Comparison of ENCODE assay signal across 10 cellular contexts in the genomic region with DNA sequence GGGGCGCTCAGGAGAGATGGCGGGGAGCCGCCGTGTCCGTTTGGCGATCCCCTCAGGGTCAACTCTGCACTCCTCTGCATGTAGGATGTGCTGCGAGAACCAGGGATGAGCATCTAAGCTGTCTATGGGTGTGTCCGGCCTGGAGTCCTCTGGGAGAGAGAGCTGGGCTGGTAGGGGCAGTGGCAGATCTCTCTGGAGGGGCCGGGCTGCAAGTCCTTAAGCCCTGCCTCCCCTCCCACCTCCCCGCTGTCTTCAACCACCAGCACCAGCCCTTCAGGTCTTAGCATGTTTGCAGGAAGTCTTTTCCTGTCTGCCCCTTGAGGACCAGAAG. TPM values are rescaled to one million over a fixed set of nuclear protein-coding genes. Genes with fewer than 3 reads are reported as not detected.
DNase-seq lines count a peak whose midpoint lies in the region; ATAC-seq and TF ChIP-seq lines count a peak whose summit lies in the region.
"Had no signal": no experiment of that assay in that cellular context is flagged by ENCODE, and none has a peak within 500 bp of the region (broad histone marks: within the 10 kb centered on the region; RNA-seq: fewer than 3 reads in every experiment).

No MANE protein-coding gene starts in this region.

- peaks cover 11% of the 10 kb centered on the region for H3K9me3 Mint-ChIP-seq in glutamatergic neuron (ENCODE audit: unreplicated experiment)
- H3K9me3 Mint-ChIP-seq: activated CD4-positive, alpha-beta memory T cell treated with anti-CD3 and anti-CD28 coated beads, Interleukin-2, amount 10 ng/mL, durations not matched to agents 7 days and 5 days; activated naive CD4-positive, alpha-beta T cell treated with anti-CD3 and anti-CD28 coated beads, Interleukin-2, amount 50 U/mL, for 24 hours had no signal

- H3K27me3 Mint-ChIP-seq in glutamatergic neuron (ENCODE audit: unreplicated experiment) = peaks cover 14% of the 10 kb centered on the region
- H3K27me3 Mint-ChIP-seq: activated naive CD4-positive, alpha-beta T cell treated with anti-CD3 and anti-CD28 coated beads, Interleukin-2, amount 50 U/mL, for 24 hours had no signal

- 0 out of 2 replicates have a peak, but pooled peaks cover 3% of the 10 kb centered on the region for H3K4me1 ChIP-seq in HUES6 (ENCODE audit: control insufficient read depth, insufficient read depth, low read length)
- H3K4me1 ChIP-seq: thyroid gland had no signal

- ATAC-seq in GM18858 (IDR thresholded peaks at IDR 0.05; ENCODE audit: unreplicated experiment) = no peak
- ATAC-seq: esophagus mucosa had no signal

- H3K9ac ChIP-seq in HUES6 (ENCODE audit: low read length) = no peak overlapping the region

- 0 out of 2 replicates have a peak overlapping the region, but pooled peaks have one; percentile 58 for H3K4me3 ChIP-seq in HUES6 (ENCODE audit: low read depth, low read length)
- H3K4me3 ChIP-seq: thyroid gland had no signal

- DNase-seq in glutamatergic neuron (no peak), SKM-1 (lab: John Stamatoyannopoulos, UW; ENCODE audit: unreplicated experiment) (no peak)
- DNase-seq: NCI-H446, thyroid gland had no signal

- H3K36me3 Mint-ChIP-seq in glutamatergic neuron (ENCODE audit: unreplicated experiment) = no peaks in the 10 kb centered on the region

- H3K27ac Mint-ChIP-seq in glutamatergic neuron (ENCODE audit: unreplicated experiment) = peak overlapping the region; percentile 64
- H3K27ac Mint-ChIP-seq: activated CD4-positive, alpha-beta memory T cell treated with anti-CD3 and anti-CD28 coated beads, Interleukin-2, amount 10 ng/mL, durations not matched to agents 7 days and 5 days; activated naive CD4-positive, alpha-beta T cell treated with anti-CD3 and anti-CD28 coated beads, Interleukin-2, amount 50 U/mL, for 24 hours; T-helper 17 cell had no signal

- no peak for TF ChIP-seq CTCF in glutamatergic neuron (IDR thresholded peaks at IDR 0.05; ENCODE audit: partially characterized antibody, unreplicated experiment)

- no peaks in the 10 kb centered on the region for H3K9me3 ChIP-seq in HUES6 (ENCODE audit: control insufficient read depth, insufficient read depth, low read depth, low read length)
- H3K9me3 ChIP-seq: thyroid gland had no signal

- H3K36me3 ChIP-seq in HUES6 (ENCODE audit: control insufficient read depth, insufficient read depth, low read length) = peaks cover 25% of the 10 kb centered on the region

- peak overlapping the region; percentile 46 for H3K4me3 Mint-ChIP-seq in glutamatergic neuron (ENCODE audit: unreplicated experiment)
- H3K4me3 Mint-ChIP-seq: activated CD4-positive, alpha-beta memory T cell treated with anti-CD3 and anti-CD28 coated beads, Interleukin-2, amount 10 ng/mL, durations not matched to agents 7 days and 5 days; activated naive CD4-positive, alpha-beta T cell treated with anti-CD3 and anti-CD28 coated beads, Interleukin-2, amount 50 U/mL, for 24 hours had no signal

- H3K27ac ChIP-seq in HUES6 (ENCODE audit: low read depth, low read length) = no peak overlapping the region
- H3K27ac ChIP-seq: thyroid gland had no signal

- no peaks in the 10 kb centered on the region for H3K27me3 ChIP-seq in HUES6 (ENCODE audit: control insufficient read depth, insufficient read depth, low read length)
- H3K27me3 ChIP-seq: thyroid gland had no signal

- H3K4me1 Mint-ChIP-seq in glutamatergic neuron (ENCODE audit: low read depth, unreplicated experiment) = peaks cover 22% of the 10 kb centered on the region

RNA-seq across cellular contexts. Expression of a gene that starts 8.4 kb away (rescaled TPM):
- total RNA-seq in glutamatergic neuron (ENCODE audit: unreplicated experiment) = 81.3 TPM

RNA-seq across cellular contexts. Expression of a gene that starts 10.2 kb away (rescaled TPM):
- total RNA-seq in glutamatergic neuron (ENCODE audit: unreplicated experiment) = 88.7 TPM

RNA-seq across cellular contexts. Expression of a gene that starts 30.7 kb away (rescaled TPM):
- 104 TPM for total RNA-seq in glutamatergic neuron (ENCODE audit: unreplicated experiment)

RNA-seq across cellular contexts. Expression of a gene that starts 34.2 kb away (rescaled TPM):
- 7.1 TPM for total RNA-seq in glutamatergic neuron (ENCODE audit: unreplicated experiment)

RNA-seq across cellular contexts. Expression of a gene that starts 46.9 kb away (rescaled TPM):
- 282 TPM for total RNA-seq in glutamatergic neuron (ENCODE audit: unreplicated experiment)
